Comparison of ENCODE assay signal across 1 cellular context in genomic region chr5:139747583-139748504, GRCh38.
TF ChIP-seq lines count a peak whose summit lies in the region.

No MANE protein-coding gene starts in this region.

TF ChIP-seq in Ishikawa, 13 proteins besides CTCF, POLR2A, EP300 and RAD21 (continued from another document):
- TF ChIP-seq REST (IDR thresholded peaks at IDR 0.05; ENCODE audit: low read depth) (no peak), EGR1 (IDR thresholded peaks at IDR 0.05) (peak; percentile 85), USF1 (IDR thresholded peaks at IDR 0.05) (peak; percentile 63), YY1 (IDR thresholded peaks at IDR 0.05; ENCODE audit: low read depth) (no peak), CEBPB (IDR thresholded peaks at IDR 0.05) (no peak), CREB1 (IDR thresholded peaks at IDR 0.05; ENCODE audit: low read depth) (no peak; the same call in 1 of the 2 replicates), NFIC (IDR thresholded peaks at IDR 0.05) (peak; percentile 24; the same call in 1 of the 2 replicates), MAX (IDR thresholded peaks at IDR 0.05) (peak; percentile 52)
TF ChIP-seq in Ishikawa: peak in this region for 6.
